In genomic region chr12:95070378-95070777, GRCh38 we compare ENCODE assay signal across 30 cellular contexts.
"Had no signal": no experiment of that assay in that cellular context is flagged by ENCODE, and none has a peak within 500 bp of the region (broad histone marks: within the 10 kb centered on the region; RNA-seq: fewer than 3 reads in every experiment).

No MANE protein-coding gene starts in this region.

- H3K4me1 ChIP-seq: prostate gland had no signal

- H3K4me3 Mint-ChIP-seq: activated CD8-positive, alpha-beta T cell treated with anti-CD3 and anti-CD28 coated beads for 36 hours; activated naive CD8-positive, alpha-beta T cell treated with anti-CD3 and anti-CD28 coated beads, Interleukin-2, amount 10 ng/mL, durations not matched to agents 7 days and 5 days; effector memory CD8-positive, alpha-beta T cell; stimulated activated effector memory CD8-positive, alpha-beta T cell treated with anti-CD3 and anti-CD28 coated beads, Interleukin-12 subunit alpha, Interleukin-12 subunit beta, amount 100 ng/mL, for 72 hours; stimulated activated naive CD8-positive, alpha-beta T cell treated with anti-CD3 and anti-CD28 coated beads, Interleukin-15, Interleukin-2, amounts not matched to agents 100 ng/mL and 50 ng/mL, for 24 hours; T-helper 1 cell treated with Interleukin-12 subunit alpha and Interleukin-12 subunit beta and Interleukin-4 antibody, amounts not matched to agents 30 μg/mL and 1 μg/mL, for 36 hours had no signal

- H3K4me3 ChIP-seq: ascending aorta, gastrocnemius medialis, left lung, lower lobe of right lung, pancreas, prostate gland, skin epidermis, thoracic aorta, upper lobe of left lung, vagina had no signal

- ATAC-seq: activated CD8-positive, alpha-beta T cell treated with anti-CD3 and anti-CD28 coated beads for 36 hours; effector memory CD8-positive, alpha-beta T cell; gastrocnemius medialis; left lung; lower lobe of right lung; pancreas; sciatic nerve; stimulated activated effector memory CD8-positive, alpha-beta T cell treated with anti-CD3 and anti-CD28 coated beads, Interleukin-12 subunit alpha, Interleukin-12 subunit beta, amount 100 ng/mL, for 72 hours had no signal

- H3K36me3 ChIP-seq: pancreas, prostate gland had no signal

- DNase-seq: activated CD4-positive, alpha-beta T cell treated with anti-CD3 and anti-CD28 coated beads, Interleukin-2, amount 50 U/mL, for 1 hour; activated CD8-positive, alpha-beta T cell treated with anti-CD3 and anti-CD28 coated beads for 36 hours; activated naive CD8-positive, alpha-beta T cell treated with anti-CD3 and anti-CD28 coated beads, Interleukin-2, amount 10 ng/mL, durations not matched to agents 7 days and 5 days; activated T-cell treated with anti-CD3 and anti-CD28 coated beads, Interleukin-2, amount 50 U/mL, for 48 hours; caudate nucleus; cortex of kidney; effector memory CD8-positive, alpha-beta T cell; erythroblast; gastrocnemius medialis; glutamatergic neuron; left lung; lower lobe of right lung; mesenchymal stem cell; nucleus accumbens; pancreas; retina; stimulated activated CD4-positive, alpha-beta T cell treated with anti-CD3 and anti-CD28 coated beads, Interleukin-12 subunit alpha, Interleukin-12 subunit beta, amount 100 ng/mL, for 4 hours; stimulated activated CD4-positive, alpha-beta T cell treated with anti-CD3 and anti-CD28 coated beads, Interleukin-4, amount 100 ng/mL, for 24 hours; T1000; upper lobe of left lung had no signal

- H3K27me3 Mint-ChIP-seq: activated CD8-positive, alpha-beta T cell treated with anti-CD3 and anti-CD28 coated beads for 36 hours; activated naive CD8-positive, alpha-beta T cell treated with anti-CD3 and anti-CD28 coated beads, Interleukin-2, amount 10 ng/mL, durations not matched to agents 7 days and 5 days; effector memory CD8-positive, alpha-beta T cell; stimulated activated naive CD8-positive, alpha-beta T cell treated with anti-CD3 and anti-CD28 coated beads, Interleukin-15, Interleukin-2, amounts not matched to agents 100 ng/mL and 50 ng/mL, for 24 hours had no signal

- H3K9me3 ChIP-seq: ascending aorta, gastrocnemius medialis, left lung, lower lobe of right lung, pancreas, prostate gland, thoracic aorta, upper lobe of left lung, vagina had no signal

- H3K27ac ChIP-seq: ascending aorta, gastrocnemius medialis, left lung, lower lobe of right lung, pancreas, prostate gland, skin epidermis, thoracic aorta, upper lobe of left lung, vagina had no signal

- H3K9me3 Mint-ChIP-seq: activated CD8-positive, alpha-beta T cell treated with anti-CD3 and anti-CD28 coated beads for 36 hours; activated naive CD8-positive, alpha-beta T cell treated with anti-CD3 and anti-CD28 coated beads, Interleukin-2, amount 10 ng/mL, durations not matched to agents 7 days and 5 days; activated T-helper 2 cell treated with anti-CD3 and anti-CD28 coated beads, Interferon-gamma antibody, Interleukin-2, Interleukin-4, amounts not matched to agents 10 μg/mL and 5 μg/mL and 100 μg/mL, durations not matched to agents 14 hours and 24 hours and 36 hours; effector memory CD8-positive, alpha-beta T cell; stimulated activated effector memory CD8-positive, alpha-beta T cell treated with anti-CD3 and anti-CD28 coated beads, Interleukin-12 subunit alpha, Interleukin-12 subunit beta, amount 100 ng/mL, for 72 hours; stimulated activated naive CD8-positive, alpha-beta T cell treated with anti-CD3 and anti-CD28 coated beads, Interleukin-15, Interleukin-2, amounts not matched to agents 100 ng/mL and 50 ng/mL, for 24 hours; T-helper 1 cell treated with Interleukin-12 subunit alpha and Interleukin-12 subunit beta and Interleukin-4 antibody, amounts not matched to agents 30 μg/mL and 1 μg/mL, for 36 hours had no signal

- H3K27me3 ChIP-seq: ascending aorta, gastrocnemius medialis, left lung, pancreas, upper lobe of left lung, vagina had no signal

- H3K27ac Mint-ChIP-seq: activated CD8-positive, alpha-beta T cell treated with anti-CD3 and anti-CD28 coated beads for 36 hours; activated naive CD8-positive, alpha-beta T cell treated with anti-CD3 and anti-CD28 coated beads, Interleukin-2, amount 10 ng/mL, durations not matched to agents 7 days and 5 days; activated T-helper 2 cell treated with anti-CD3 and anti-CD28 coated beads, Interferon-gamma antibody, Interleukin-2, Interleukin-4, amounts not matched to agents 10 μg/mL and 5 μg/mL and 100 μg/mL, durations not matched to agents 14 hours and 24 hours and 36 hours; effector memory CD8-positive, alpha-beta T cell; stimulated activated effector memory CD8-positive, alpha-beta T cell treated with anti-CD3 and anti-CD28 coated beads, Interleukin-12 subunit alpha, Interleukin-12 subunit beta, amount 100 ng/mL, for 72 hours; stimulated activated naive CD8-positive, alpha-beta T cell treated with anti-CD3 and anti-CD28 coated beads, Interleukin-15, Interleukin-2, amounts not matched to agents 100 ng/mL and 50 ng/mL, for 24 hours; T-helper 1 cell treated with Interleukin-12 subunit alpha and Interleukin-12 subunit beta and Interleukin-4 antibody, amounts not matched to agents 30 μg/mL and 1 μg/mL, for 36 hours had no signal
